ENCODE assay signal across 2 cellular contexts in genomic region chr19:58154679-58155648, GRCh38.
A peak's percentile ranks its signal among the peaks of the same experiment; 100 is the strongest.
TF ChIP-seq lines count a peak whose summit lies in the region.

No MANE protein-coding gene starts in this region.

TF ChIP-seq in A549, 52 proteins besides CTCF, POLR2A, EP300 and RAD21:
- TF ChIP-seq MAFK (IDR thresholded peaks at IDR 0.05; ENCODE audit: partially characterized antibody) = no peak
- peak; percentile 26; the same call in 1 of the 2 replicates for TF ChIP-seq PHF8 (IDR thresholded peaks at IDR 0.05; ENCODE audit: borderline replicate concordance, low read depth)
- TF ChIP-seq, protein P1, sequence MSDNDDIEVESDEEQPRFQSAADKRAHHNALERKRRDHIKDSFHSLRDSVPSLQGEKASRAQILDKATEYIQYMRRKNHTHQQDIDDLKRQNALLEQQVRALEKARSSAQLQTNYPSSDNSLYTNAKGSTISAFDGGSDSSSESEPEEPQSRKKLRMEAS (IDR thresholded peaks at IDR 0.05) = peak; percentile 64
- peak; percentile 60 for TF ChIP-seq SMC3 (IDR thresholded peaks at IDR 0.05)
- TF ChIP-seq CHD4 (IDR thresholded peaks at IDR 0.05; ENCODE audit: borderline replicate concordance) = no peak
- no peak for TF ChIP-seq FOSL2 (IDR thresholded peaks at IDR 0.05)
- 0 out of 2 replicates have a peak, but pooled peaks have one; percentile 13 for TF ChIP-seq FOSL2 (CRISPR knock-in tag; IDR thresholded peaks at IDR 0.05)
- no peak for TF ChIP-seq RFX5 (IDR thresholded peaks at IDR 0.05)
- TF ChIP-seq, protein P2, sequence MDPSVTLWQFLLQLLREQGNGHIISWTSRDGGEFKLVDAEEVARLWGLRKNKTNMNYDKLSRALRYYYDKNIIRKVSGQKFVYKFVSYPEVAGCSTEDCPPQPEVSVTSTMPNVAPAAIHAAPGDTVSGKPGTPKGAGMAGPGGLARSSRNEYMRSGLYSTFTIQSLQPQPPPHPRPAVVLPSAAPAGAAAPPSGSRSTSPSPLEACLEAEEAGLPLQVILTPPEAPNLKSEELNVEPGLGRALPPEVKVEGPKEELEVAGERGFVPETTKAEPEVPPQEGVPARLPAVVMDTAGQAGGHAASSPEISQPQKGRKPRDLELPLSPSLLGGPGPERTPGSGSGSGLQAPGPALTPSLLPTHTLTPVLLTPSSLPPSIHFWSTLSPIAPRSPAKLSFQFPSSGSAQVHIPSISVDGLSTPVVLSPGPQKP (IDR thresholded peaks at IDR 0.05; ENCODE audit: low read depth, low read length) = no peak
- TF ChIP-seq E2F6 (IDR thresholded peaks at IDR 0.05; ENCODE audit: borderline replicate concordance, low read depth) = peak; percentile 26; the same call in 1 of the 2 replicates

TF ChIP-seq in HepG2, 621 proteins besides CTCF, POLR2A, EP300 and RAD21 (continues in another document):
- TF ChIP-seq NFIC (IDR thresholded peaks at IDR 0.05; ENCODE audit: low read length) (no peak), DNMT1 (CRISPR knock-in tag; IDR thresholded peaks at IDR 0.05) (no peak; the same call in 1 of the 2 replicates), MYPOP (CRISPR knock-in tag; IDR thresholded peaks at IDR 0.05) (peak; percentile 65; the same call in 1 of the 2 replicates), MYNN (CRISPR knock-in tag; IDR thresholded peaks at IDR 0.05; ENCODE audit: low read depth) (no peak), ADNP (CRISPR knock-in tag; IDR thresholded peaks at IDR 0.05) (no peak), ZNF343 (CRISPR knock-in tag; IDR thresholded peaks at IDR 0.05) (no peak), HNF4A (CRISPR knock-in tag; IDR thresholded peaks at IDR 0.05) (no peak), MBD4 (IDR thresholded peaks at IDR 0.05; ENCODE audit: borderline replicate concordance, low read length) (no peak), MAFG (CRISPR knock-in tag; IDR thresholded peaks at IDR 0.05) (no peak), FOXP1 (IDR thresholded peaks at IDR 0.05) (no peak), FOXP1 (CRISPR knock-in tag; IDR thresholded peaks at IDR 0.05) (no peak), ATF1 (CRISPR knock-in tag; IDR thresholded peaks at IDR 0.05) (no peak), XRCC5 (optimal IDR thresholded peaks at IDR 0.05; ENCODE audit: low read length) (peak; percentile 52), FOXO1 (CRISPR knock-in tag; IDR thresholded peaks at IDR 0.05) (0 out of 2 replicates have a peak, but pooled peaks have one; percentile 10), HOXA7 (CRISPR knock-in tag; IDR thresholded peaks at IDR 0.05) (no peak), MXD4 (CRISPR knock-in tag; IDR thresholded peaks at IDR 0.05) (no peak), HNF1B (CRISPR knock-in tag; IDR thresholded peaks at IDR 0.05) (peak; percentile 79), ZNF335 (CRISPR knock-in tag; IDR thresholded peaks at IDR 0.05) (no peak), CBX2 (IDR thresholded peaks at IDR 0.05; ENCODE audit: low read depth, low read length) (no peak), CBX2 (CRISPR knock-in tag; IDR thresholded peaks at IDR 0.05; ENCODE audit: low read depth) (no peak), TRIM24 (CRISPR knock-in tag; IDR thresholded peaks at IDR 0.05) (no peak), ZNF615 (CRISPR knock-in tag; IDR thresholded peaks at IDR 0.05; ENCODE audit: borderline replicate concordance) (peak; percentile 80; the same call in 1 of the 2 replicates), ZNF574 (CRISPR knock-in tag; IDR thresholded peaks at IDR 0.05) (peak; percentile 95), ZNF850 (CRISPR knock-in tag; conservative IDR thresholded peaks at IDR 0.05) (no peak), KDM1A (CRISPR knock-in tag; IDR thresholded peaks at IDR 0.05) (no peak), KMT2A (CRISPR knock-in tag; IDR thresholded peaks at IDR 0.05) (peak; percentile 62; the same call in 1 of the 2 replicates), ZNF670 (CRISPR knock-in tag; IDR thresholded peaks at IDR 0.05; ENCODE audit: borderline replicate concordance) (0 out of 2 replicates have a peak, but pooled peaks have one; percentile 64), ZSCAN30 (CRISPR knock-in tag; IDR thresholded peaks at IDR 0.05) (no peak), MLXIP (CRISPR knock-in tag; IDR thresholded peaks at IDR 0.05; ENCODE audit: borderline replicate concordance) (no peak), ZNF704 (CRISPR knock-in tag; IDR thresholded peaks at IDR 0.05; ENCODE audit: borderline replicate concordance) (0 out of 2 replicates have a peak, but pooled peaks have one; percentile 70), JDP2 (CRISPR knock-in tag; IDR thresholded peaks at IDR 0.05; ENCODE audit: borderline replicate concordance) (no peak), ZSCAN25 (CRISPR knock-in tag; IDR thresholded peaks at IDR 0.05) (no peak), ZNF7 (CRISPR knock-in tag; IDR thresholded peaks at IDR 0.05) (no peak)
- TF ChIP-seq, protein P3, sequence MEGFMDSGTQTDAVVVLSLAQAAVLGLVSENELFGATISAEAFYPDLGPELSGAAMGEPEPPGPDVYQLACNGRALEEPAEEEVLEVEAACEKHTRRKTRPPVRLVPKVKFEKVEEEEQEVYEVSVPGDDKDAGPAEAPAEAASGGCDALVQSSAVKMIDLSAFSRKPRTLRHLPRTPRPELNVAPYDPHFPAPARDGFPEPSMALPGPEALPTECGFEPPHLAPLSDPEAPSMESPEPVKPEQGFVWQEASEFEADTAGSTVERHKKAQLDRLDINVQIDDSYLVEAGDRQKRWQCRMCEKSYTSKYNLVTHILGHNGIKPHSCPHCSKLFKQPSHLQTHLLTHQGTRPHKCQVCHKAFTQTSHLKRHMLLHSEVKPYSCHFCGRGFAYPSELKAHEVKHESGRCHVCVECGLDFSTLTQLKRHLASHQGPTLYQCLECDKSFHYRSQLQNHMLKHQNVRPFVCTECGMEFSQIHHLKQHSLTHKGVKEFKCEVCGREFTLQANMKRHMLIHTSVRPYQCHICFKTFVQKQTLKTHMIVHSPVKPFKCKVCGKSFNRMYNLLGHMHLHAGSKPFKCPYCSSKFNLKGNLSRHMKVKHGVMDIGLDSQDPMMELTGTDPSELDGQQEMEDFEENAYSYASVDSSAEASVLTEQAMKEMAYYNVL (CRISPR knock-in tag; IDR thresholded peaks at IDR 0.05; ENCODE audit: borderline replicate concordance) = peak; percentile 48; the same call in 1 of the 2 replicates
- TF ChIP-seq, protein P4, sequence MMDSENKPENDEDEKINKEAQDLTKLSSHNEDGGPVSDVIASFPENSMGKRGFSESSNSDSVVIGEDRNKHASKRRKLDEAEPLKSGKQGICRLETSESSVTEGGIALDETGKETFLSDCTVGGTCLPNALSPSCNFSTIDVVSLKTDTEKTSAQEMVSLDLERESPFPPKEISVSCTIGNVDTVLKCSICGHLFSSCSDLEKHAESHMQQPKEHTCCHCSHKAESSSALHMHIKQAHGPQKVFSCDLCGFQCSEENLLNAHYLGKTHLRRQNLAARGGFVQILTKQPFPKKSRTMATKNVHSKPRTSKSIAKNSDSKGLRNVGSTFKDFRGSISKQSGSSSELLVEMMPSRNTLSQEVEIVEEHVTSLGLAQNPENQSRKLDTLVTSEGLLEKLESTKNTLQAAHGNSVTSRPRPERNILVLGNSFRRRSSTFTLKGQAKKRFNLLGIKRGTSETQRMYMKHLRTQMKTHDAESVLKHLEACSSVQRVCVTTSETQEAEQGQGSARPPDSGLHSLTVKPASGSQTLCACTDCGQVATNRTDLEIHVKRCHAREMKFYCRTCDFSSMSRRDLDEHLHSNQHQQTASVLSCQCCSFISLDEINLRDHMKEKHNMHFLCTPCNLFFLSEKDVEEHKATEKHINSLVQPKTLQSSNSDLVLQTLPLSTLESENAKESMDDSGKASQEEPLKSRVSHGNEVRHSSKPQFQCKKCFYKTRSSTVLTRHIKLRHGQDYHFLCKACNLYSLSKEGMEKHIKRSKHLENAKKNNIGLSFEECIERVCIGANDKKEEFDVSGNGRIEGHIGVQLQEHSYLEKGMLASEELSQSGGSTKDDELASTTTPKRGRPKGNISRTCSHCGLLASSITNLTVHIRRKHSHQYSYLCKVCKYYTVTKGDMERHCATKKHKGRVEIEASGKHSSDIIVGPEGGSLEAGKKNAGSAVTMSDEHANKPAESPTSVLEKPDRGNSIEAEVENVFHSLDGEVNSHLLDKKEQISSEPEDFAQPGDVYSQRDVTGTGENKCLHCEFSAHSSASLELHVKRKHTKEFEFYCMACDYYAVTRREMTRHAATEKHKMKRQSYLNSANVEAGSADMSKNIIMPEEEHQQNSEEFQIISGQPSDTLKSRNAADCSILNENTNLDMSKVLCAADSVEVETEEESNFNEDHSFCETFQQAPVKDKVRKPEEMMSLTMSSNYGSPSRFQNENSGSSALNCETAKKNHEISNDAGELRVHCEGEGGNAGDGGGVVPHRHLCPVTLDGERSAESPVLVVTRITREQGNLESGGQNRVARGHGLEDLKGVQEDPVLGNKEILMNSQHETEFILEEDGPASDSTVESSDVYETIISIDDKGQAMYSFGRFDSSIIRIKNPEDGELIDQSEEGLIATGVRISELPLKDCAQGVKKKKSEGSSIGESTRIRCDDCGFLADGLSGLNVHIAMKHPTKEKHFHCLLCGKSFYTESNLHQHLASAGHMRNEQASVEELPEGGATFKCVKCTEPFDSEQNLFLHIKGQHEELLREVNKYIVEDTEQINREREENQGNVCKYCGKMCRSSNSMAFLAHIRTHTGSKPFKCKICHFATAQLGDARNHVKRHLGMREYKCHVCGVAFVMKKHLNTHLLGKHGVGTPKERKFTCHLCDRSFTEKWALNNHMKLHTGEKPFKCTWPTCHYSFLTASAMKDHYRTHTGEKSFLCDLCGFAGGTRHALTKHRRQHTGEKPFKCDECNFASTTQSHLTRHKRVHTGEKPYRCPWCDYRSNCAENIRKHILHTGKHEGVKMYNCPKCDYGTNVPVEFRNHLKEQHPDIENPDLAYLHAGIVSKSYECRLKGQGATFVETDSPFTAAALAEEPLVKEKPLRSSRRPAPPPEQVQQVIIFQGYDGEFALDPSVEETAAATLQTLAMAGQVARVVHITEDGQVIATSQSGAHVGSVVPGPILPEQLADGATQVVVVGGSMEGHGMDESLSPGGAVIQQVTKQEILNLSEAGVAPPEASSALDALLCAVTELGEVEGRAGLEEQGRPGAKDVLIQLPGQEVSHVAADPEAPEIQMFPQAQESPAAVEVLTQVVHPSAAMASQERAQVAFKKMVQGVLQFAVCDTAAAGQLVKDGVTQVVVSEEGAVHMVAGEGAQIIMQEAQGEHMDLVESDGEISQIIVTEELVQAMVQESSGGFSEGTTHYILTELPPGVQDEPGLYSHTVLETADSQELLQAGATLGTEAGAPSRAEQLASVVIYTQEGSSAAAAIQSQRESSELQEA (CRISPR knock-in tag; IDR thresholded peaks at IDR 0.05; ENCODE audit: not compliant biosample characterization) = peak; percentile 88
